26 cellular contexts compared by ENCODE assay signal in genomic region chr6:126054802-126055201, GRCh38.
DNase-seq lines count a peak whose midpoint lies in the region; ATAC-seq and TF ChIP-seq lines count a peak whose summit lies in the region.
"Had no signal": no experiment of that assay in that cellular context is flagged by ENCODE, and none has a peak within 500 bp of the region (broad histone marks: within the 10 kb centered on the region; RNA-seq: fewer than 3 reads in every experiment).

No MANE protein-coding gene starts in this region.

- no peaks in the 10 kb centered on the region for H3K9me3 ChIP-seq in suprapubic skin
- H3K9me3 ChIP-seq: adrenal gland had no signal

- CTCF ChIA-PET in Calu3 (lab: Charles Lee), result no interaction called here

- H3K27ac ChIP-seq in foreskin keratinocyte, result no peak overlapping the region
- H3K27ac ChIP-seq in suprapubic skin, result peak overlapping the region; percentile 35
- H3K27ac ChIP-seq: 22Rv1, adrenal gland, coronary artery, heart right ventricle, neural progenitor cell, WERI-Rb-1 had no signal

- 75% methylated on average over 4 of the region's 4 CpGs for WGBS in suprapubic skin

- H3K27me3 Mint-ChIP-seq in immature natural killer cell (ENCODE audit: low read depth in 3 of 3), result no peaks in the 10 kb centered on the region
- H3K27me3 Mint-ChIP-seq in Calu3 (ENCODE audit: unreplicated experiment), result no peaks in the 10 kb centered on the region
- H3K27me3 Mint-ChIP-seq: CD4-positive, CD25-positive, alpha-beta regulatory T cell; effector memory CD8-positive, alpha-beta T cell had no signal

- H3K4me1 ChIP-seq in foreskin keratinocyte, result no peaks in the 10 kb centered on the region
- H3K4me1 ChIP-seq in suprapubic skin, result peaks cover 16% of the 10 kb centered on the region
- H3K4me1 ChIP-seq: neural progenitor cell had no signal

- H3K36me3 Mint-ChIP-seq in immature natural killer cell, result peaks cover 7 to 28% (median 25%) of the 10 kb centered on the region in 3 donors
- peaks cover 12% of the 10 kb centered on the region for H3K36me3 Mint-ChIP-seq in Calu3 (ENCODE audit: insufficient read depth, unreplicated experiment)

- in situ Hi-C loops in SK-MEL-5 (cut with HindIII; ENCODE audit: low pct_unique_long_range_greater_than_20kb, low sequenced_read_pairs), result no loop called here

- H3K9me3 Mint-ChIP-seq in immature natural killer cell (no peaks in the 10 kb centered on the region), Calu3 (ENCODE audit: low read depth, unreplicated experiment) (no peaks in the 10 kb centered on the region)
- H3K9me3 Mint-ChIP-seq: CD4-positive, CD25-positive, alpha-beta regulatory T cell; effector memory CD8-positive, alpha-beta T cell; stimulated activated effector memory CD8-positive, alpha-beta T cell treated with anti-CD3 and anti-CD28 coated beads, Interleukin-12 subunit alpha, Interleukin-12 subunit beta, amount 100 ng/mL, for 72 hours; T-helper 2 cell treated with Interferon-gamma antibody and Interleukin-4, amounts not matched to agents 5 μg/mL and 100 μg/mL, for 36 hours had no signal

- no TSS peak for BruUV-seq in Calu3 (replicated peaks; lab: Mats Ljungman, UMichigan)

- ATAC-seq in foreskin keratinocyte, result peak; percentile 24
- ATAC-seq: effector memory CD8-positive, alpha-beta T cell; HCT116; stimulated activated effector memory CD8-positive, alpha-beta T cell treated with anti-CD3 and anti-CD28 coated beads, Interleukin-12 subunit alpha, Interleukin-12 subunit beta, amount 100 ng/mL, for 72 hours had no signal

- no peak for TF ChIP-seq EP300 in suprapubic skin (IDR thresholded peaks at IDR 0.05)

- H3K27me3 ChIP-seq in foreskin keratinocyte (no peaks in the 10 kb centered on the region), suprapubic skin (no peaks in the 10 kb centered on the region)
- H3K27me3 ChIP-seq: adrenal gland, heart right ventricle, neural progenitor cell had no signal

- no peak for TF ChIP-seq POLR2A in suprapubic skin (IDR thresholded peaks at IDR 0.05)

- no peak overlapping the region for H3K4me3 ChIP-seq in suprapubic skin
- H3K4me3 ChIP-seq: adrenal gland, coronary artery, heart right ventricle, neural progenitor cell had no signal

- intact Hi-C loops in Calu3 (cut with micrococcal nuclease; ENCODE audit: unreplicated experiment), result no loop called here

- H3K4me3 Mint-ChIP-seq in immature natural killer cell, result no peak overlapping the region
- H3K4me3 Mint-ChIP-seq in Calu3 (ENCODE audit: low read depth, unreplicated experiment), result no peak overlapping the region
- H3K4me3 Mint-ChIP-seq: activated naive CD4-positive, alpha-beta T cell treated with anti-CD3 and anti-CD28 coated beads for 36 hours; CD4-positive, CD25-positive, alpha-beta regulatory T cell; effector memory CD8-positive, alpha-beta T cell; neural progenitor cell; stimulated activated effector memory CD8-positive, alpha-beta T cell treated with anti-CD3 and anti-CD28 coated beads, Interleukin-12 subunit alpha, Interleukin-12 subunit beta, amount 100 ng/mL, for 72 hours; T-helper 2 cell treated with Interferon-gamma antibody and Interleukin-4, amounts not matched to agents 5 μg/mL and 100 μg/mL, for 36 hours had no signal

- no peaks in the 10 kb centered on the region for H3K36me3 ChIP-seq in suprapubic skin
- H3K36me3 ChIP-seq: adrenal gland, neural progenitor cell, WERI-Rb-1 had no signal

- H3K4me1 Mint-ChIP-seq in immature natural killer cell, result peaks cover 0 to 5% of the 10 kb centered on the region in 2 donors
- H3K4me1 Mint-ChIP-seq in Calu3 (ENCODE audit: low read depth, unreplicated experiment), result no peaks in the 10 kb centered on the region
- H3K4me1 Mint-ChIP-seq: stimulated activated effector memory CD8-positive, alpha-beta T cell treated with anti-CD3 and anti-CD28 coated beads, Interleukin-12 subunit alpha, Interleukin-12 subunit beta, amount 100 ng/mL, for 72 hours had no signal

- DNase-seq in SIG-M5 treated with dmso at 0.1 percent for 504 hours (lab: John Stamatoyannopoulos, UW; ENCODE audit: unreplicated experiment) (peak; percentile 11), SIG-M5 (lab: John Stamatoyannopoulos, UW) (no peak), SK-MEL-5 (ENCODE audit: low read depth, low spot score) (peak; percentile 21), foreskin keratinocyte (no peak), suprapubic skin (ENCODE audit: low spot score in 2 of 2) (no peak), immature natural killer cell (no peak), Calu3 (no peak)
- no peak for DNase-seq in activated naive CD4-positive, alpha-beta T cell (lab: John Stamatoyannopoulos, UW)
- DNase-seq: activated naive CD4-positive, alpha-beta T cell treated with anti-CD3 and anti-CD28 coated beads for 36 hours; CD4-positive, CD25-positive, alpha-beta regulatory T cell; effector memory CD8-positive, alpha-beta T cell; EL; foreskin fibroblast; heart right ventricle; NCI-H1105 treated with DMSO at 0.1 percent for 48 hours; NCI-H2081 treated with DMSO at 0.1 percent for 48 hours; NCI-H226; stimulated activated CD4-positive, alpha-beta T cell treated with anti-CD3 and anti-CD28 coated beads, Interleukin-4, amount 100 ng/mL, for 24 hours; WERI-Rb-1 had no signal

- TF ChIP-seq CTCF in foreskin keratinocyte (conservative IDR thresholded peaks at IDR 0.05) (no peak), suprapubic skin (IDR thresholded peaks at IDR 0.05) (no peak), Calu3 (IDR thresholded peaks at IDR 0.05; ENCODE audit: unreplicated experiment) (no peak)

- no peak overlapping the region for H3K27ac Mint-ChIP-seq in immature natural killer cell
- no peak overlapping the region for H3K27ac Mint-ChIP-seq in Calu3 (ENCODE audit: unreplicated experiment)
- H3K27ac Mint-ChIP-seq: activated naive CD4-positive, alpha-beta T cell treated with anti-CD3 and anti-CD28 coated beads for 36 hours; CD4-positive, CD25-positive, alpha-beta regulatory T cell; effector memory CD8-positive, alpha-beta T cell; stimulated activated effector memory CD8-positive, alpha-beta T cell treated with anti-CD3 and anti-CD28 coated beads, Interleukin-12 subunit alpha, Interleukin-12 subunit beta, amount 100 ng/mL, for 72 hours; T-helper 2 cell treated with Interferon-gamma antibody and Interleukin-4, amounts not matched to agents 5 μg/mL and 100 μg/mL, for 36 hours had no signal

Comparison
In these comparisons a context has a peak if more than half of its experiments do, and no peak if none do; other contexts are left out.
1. DNase-seq: peak in SIG-M5 treated with dmso at 0.1 percent for 504 hours (single experiment) and SK-MEL-5 (single experiment); none in SIG-M5 (single experiment), foreskin keratinocyte (0 of 2), suprapubic skin (0 of 2), immature natural killer cell (0 of 3), Calu3 (single experiment) and activated naive CD4-positive, alpha-beta T cell (0 of 4).